ENCODE assay signal across 9 cellular contexts in the genomic region with DNA sequence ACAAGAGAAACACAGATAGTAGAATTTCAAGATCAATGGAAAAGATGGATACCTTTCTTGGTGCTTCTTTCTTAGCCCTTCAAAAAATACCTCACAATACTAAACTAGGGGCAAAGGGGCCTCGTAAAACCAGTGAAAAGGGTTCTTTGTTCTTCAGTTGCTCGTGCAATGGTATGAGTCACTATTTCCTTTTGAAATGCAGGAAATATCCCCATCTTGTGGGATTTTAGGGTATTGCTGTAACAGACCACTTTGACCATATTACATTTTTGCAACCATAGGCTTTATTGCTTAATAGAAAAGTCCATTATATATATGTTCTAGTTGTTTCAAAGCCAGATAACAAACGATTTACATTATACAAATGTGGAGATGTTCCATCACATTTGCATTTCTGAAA.
A peak's percentile ranks its signal among the peaks of the same experiment; 100 is the strongest.
DNase-seq lines count a peak whose midpoint lies in the region; ATAC-seq and FAIRE-seq lines count a peak whose summit lies in the region.
"Had no signal": no experiment of that assay in that cellular context is flagged by ENCODE, and none has a peak within 500 bp of the region (broad histone marks: within the 10 kb centered on the region; RNA-seq: fewer than 3 reads in every experiment).

No MANE protein-coding gene starts in this region.

- H3K4me1 ChIP-seq in small intestine (ENCODE audit: control insufficient read depth in 2 of 2, insufficient read depth in 1 of 2, low read depth in 1 of 2, low read length in 1 of 2) (no peaks in the 10 kb centered on the region), right cardiac atrium (ENCODE audit: control insufficient read depth, insufficient read depth, low read length) (no peaks in the 10 kb centered on the region)
- H3K4me1 ChIP-seq: pancreas had no signal

- intact Hi-C loops in right cardiac atrium (cut with DNase I) = no loop called here
- intact Hi-C loops in activated T-helper 2 cell treated with anti-CD3 and anti-CD28 coated beads, Interferon-gamma antibody, Interleukin-2, Interleukin-4, amounts not matched to agents 10 μg/mL and 5 μg/mL and 100 μg/mL, durations not matched to agents 14 hours and 24 hours and 36 hours (cut with micrococcal nuclease) = loop anchor here (5.0 kb wide), 1 partner anchor 413 kb away; no protein-coding TSS in a partner anchor

- no peak overlapping the region for H3K27ac ChIP-seq in small intestine (ENCODE audit: low read depth in 1 of 2, low read length in 1 of 2)
- H3K27ac ChIP-seq in right cardiac atrium (ENCODE audit: low read length) = no peak overlapping the region
- H3K27ac ChIP-seq: pancreas had no signal

- no peaks in the 10 kb centered on the region for H3K27me3 Mint-ChIP-seq in activated T-helper 2 cell treated with anti-CD3 and anti-CD28 coated beads, Interferon-gamma antibody, Interleukin-2, Interleukin-4, amounts not matched to agents 10 μg/mL and 5 μg/mL and 100 μg/mL, durations not matched to agents 14 hours and 24 hours and 36 hours (ENCODE audit: low read depth)

- DNase-seq in Caki2 (ENCODE audit: low read depth) (peak; percentile 53), MV-4-11 (lab: John Stamatoyannopoulos, UW) (peak; percentile 75), dermis blood vessel endothelial cell (peak; percentile 69), small intestine (peak; percentile 32), right cardiac atrium (no peak)
- DNase-seq in activated T-helper 2 cell treated with anti-CD3 and anti-CD28 coated beads, Interferon-gamma antibody, Interleukin-2, Interleukin-4, amounts not matched to agents 10 μg/mL and 5 μg/mL and 100 μg/mL, durations not matched to agents 14 hours and 24 hours and 36 hours (ENCODE audit: low spot score) = no peak
- DNase-seq: pancreas had no signal

- ATAC-seq in GM19025 (IDR thresholded peaks at IDR 0.05; ENCODE audit: low read depth, unreplicated experiment) (peak; percentile 53), right cardiac atrium (no peak), HG02678 (IDR thresholded peaks at IDR 0.05; ENCODE audit: unreplicated experiment) (no peak)

- no peaks in the 10 kb centered on the region for H3K36me3 Mint-ChIP-seq in activated T-helper 2 cell treated with anti-CD3 and anti-CD28 coated beads, Interferon-gamma antibody, Interleukin-2, Interleukin-4, amounts not matched to agents 10 μg/mL and 5 μg/mL and 100 μg/mL, durations not matched to agents 14 hours and 24 hours and 36 hours (ENCODE audit: low read depth)

- FAIRE-seq in small intestine (lab: Jason Lieb, UNC) = no peak
- FAIRE-seq: pancreas had no signal

- H3K27ac Mint-ChIP-seq in activated T-helper 2 cell treated with anti-CD3 and anti-CD28 coated beads, Interferon-gamma antibody, Interleukin-2, Interleukin-4, amounts not matched to agents 10 μg/mL and 5 μg/mL and 100 μg/mL, durations not matched to agents 14 hours and 24 hours and 36 hours = no peak overlapping the region

- no peaks in the 10 kb centered on the region for H3K36me3 ChIP-seq in small intestine (ENCODE audit: control insufficient read depth in 2 of 2, insufficient read depth in 2 of 2, low read length in 2 of 2)
- H3K36me3 ChIP-seq: pancreas had no signal

- no peaks in the 10 kb centered on the region for H3K27me3 ChIP-seq in small intestine (ENCODE audit: control insufficient read depth in 2 of 2, insufficient read depth in 2 of 2, low read length in 2 of 2)
- no peaks in the 10 kb centered on the region for H3K27me3 ChIP-seq in right cardiac atrium (ENCODE audit: control insufficient read depth, insufficient read depth)
- H3K27me3 ChIP-seq: pancreas had no signal

- no peak overlapping the region for H3K4me3 Mint-ChIP-seq in activated T-helper 2 cell treated with anti-CD3 and anti-CD28 coated beads, Interferon-gamma antibody, Interleukin-2, Interleukin-4, amounts not matched to agents 10 μg/mL and 5 μg/mL and 100 μg/mL, durations not matched to agents 14 hours and 24 hours and 36 hours (ENCODE audit: low read depth)

- H3K4me3 ChIP-seq in small intestine (ENCODE audit: low read depth in 1 of 2, low read length in 2 of 2) (no peak overlapping the region), right cardiac atrium (ENCODE audit: low read length) (no peak overlapping the region)
- H3K4me3 ChIP-seq: pancreas had no signal

- peaks cover 4% of the 10 kb centered on the region for H3K9me3 Mint-ChIP-seq in activated T-helper 2 cell treated with anti-CD3 and anti-CD28 coated beads, Interferon-gamma antibody, Interleukin-2, Interleukin-4, amounts not matched to agents 10 μg/mL and 5 μg/mL and 100 μg/mL, durations not matched to agents 14 hours and 24 hours and 36 hours

- no peaks in the 10 kb centered on the region for H3K9me3 ChIP-seq in small intestine (ENCODE audit: control insufficient read depth, low read depth)
- peaks cover 2% of the 10 kb centered on the region for H3K9me3 ChIP-seq in right cardiac atrium (ENCODE audit: control insufficient read depth, low read length)
- H3K9me3 ChIP-seq: pancreas had no signal

- WGBS in small intestine, 3 donors = 21 to 32% (median 26%) methylated on average over 3 of the region's 3 CpGs
- WGBS in right cardiac atrium = 33% methylated on average over 3 of the region's 3 CpGs

- in situ Hi-C loops in Caki2 (cut with HindIII; ENCODE audit: low pct_unique_long_range_greater_than_20kb, low sequenced_read_pairs) = no loop called here

- H3K4me1 Mint-ChIP-seq in activated T-helper 2 cell treated with anti-CD3 and anti-CD28 coated beads, Interferon-gamma antibody, Interleukin-2, Interleukin-4, amounts not matched to agents 10 μg/mL and 5 μg/mL and 100 μg/mL, durations not matched to agents 14 hours and 24 hours and 36 hours (ENCODE audit: low read depth) = no peaks in the 10 kb centered on the region

Comparison
In these comparisons a context has a peak if more than half of its experiments do, and no peak if none do; other contexts are left out.
1. DNase-seq: peak in Caki2 (single experiment), MV-4-11 (single experiment), dermis blood vessel endothelial cell (single experiment) and small intestine (single experiment); none in right cardiac atrium (0 of 3) and activated T-helper 2 cell treated with anti-CD3 and anti-CD28 coated beads, Interferon-gamma antibody, Interleukin-2, Interleukin-4, amounts not matched to agents 10 μg/mL and 5 μg/mL and 100 μg/mL, durations not matched to agents 14 hours and 24 hours and 36 hours (single experiment).